In the genomic region with DNA sequence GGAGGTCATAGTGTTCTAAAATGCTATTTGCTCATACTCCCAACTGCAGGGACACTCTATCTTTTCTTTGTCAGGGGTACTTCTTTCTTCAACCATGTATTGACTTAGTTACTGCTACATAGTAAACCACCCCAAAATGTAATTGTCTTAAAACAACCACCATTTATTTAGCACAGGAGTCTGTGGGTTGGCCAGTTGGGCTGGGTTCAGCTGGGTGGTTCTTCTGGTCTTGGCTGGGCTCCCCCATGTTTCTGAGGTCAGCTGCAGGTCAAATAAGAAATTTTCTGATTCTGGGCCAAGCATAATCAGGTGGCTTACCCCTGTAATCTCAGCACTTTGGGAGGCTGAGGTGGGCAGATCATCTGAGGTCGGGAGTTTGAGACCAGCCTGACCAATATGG, we compare ENCODE assay signal across 20 cellular contexts.
DNase-seq lines count a peak whose midpoint lies in the region; ATAC-seq and TF ChIP-seq lines count a peak whose summit lies in the region.
"Had no signal": no experiment of that assay in that cellular context is flagged by ENCODE, and none has a peak within 500 bp of the region (broad histone marks: within the 10 kb centered on the region; RNA-seq: fewer than 3 reads in every experiment).

No MANE protein-coding gene starts in this region.

- H2BK15ac ChIP-seq in mesendoderm (replicated peaks; ENCODE audit: low read depth): no peak overlapping the region

- WGBS in mesendoderm (ENCODE audit: extremely low coverage, insufficient coverage, low lambda C conversion rate): no CpG with 5 or more reads among the region's 1 CpG

- TF ChIP-seq CTCF in GM23338 (conservative IDR thresholded peaks at IDR 0.05; ENCODE audit: low read depth in 2 of 2) (no peak), HEK293 (tag by site-specific recombination; IDR thresholded peaks at IDR 0.05) (no peak), type B pancreatic cell (conservative IDR thresholded peaks at IDR 0.05) (no peak)

- no peak overlapping the region for H2BK120ac ChIP-seq in mesendoderm (ENCODE audit: low read depth, low read length)

- H3K27ac ChIP-seq in GM23338 (ENCODE audit: low read depth) (no peak overlapping the region), HEK293 (ENCODE audit: extremely low read depth, low read depth, low read length) (no peak overlapping the region), mesendoderm (ENCODE audit: low read depth, low read length) (peak overlapping the region; percentile 63), substantia nigra (ENCODE audit: low read depth, low read length, poor library complexity, severe bottlenecking) (no peak overlapping the region)
- H3K27ac ChIP-seq: BLaER1 had no signal

- H3K4me3 ChIP-seq in GM23338 (no peak overlapping the region), HEK293 (ENCODE audit: low read depth, low read length) (no peak overlapping the region), mesendoderm (ENCODE audit: low read length) (no peak overlapping the region)
- H3K4me3 ChIP-seq: BLaER1 had no signal

- POLR2A ChIA-PET in HEK293 (lab: Yijun Ruan, JAX): no interaction called here

- no peak overlapping the region for H3K4ac ChIP-seq in mesendoderm (ENCODE audit: low read depth, low read length)

- no peaks in the 10 kb centered on the region for H4K20me1 ChIP-seq in GM23338 (replicated peaks; ENCODE audit: insufficient read depth)
- H4K20me1 ChIP-seq: BLaER1 had no signal

- no peak overlapping the region for H3K4me3 Mint-ChIP-seq in GM23338
- H3K4me3 Mint-ChIP-seq in type B pancreatic cell: no peak overlapping the region
- H3K4me3 Mint-ChIP-seq: CD14-positive monocyte; CD4-positive, alpha-beta memory T cell; CD4-positive, CD25-positive, alpha-beta regulatory T cell; CD8-positive, alpha-beta memory T cell had no signal

- no peak for ATAC-seq in GM23338

- no peak overlapping the region for H3K9ac ChIP-seq in mesendoderm (ENCODE audit: low read length)
- H3K9ac ChIP-seq: BLaER1 had no signal

- H3K9me3 Mint-ChIP-seq in GM23338 (peaks cover 9% of the 10 kb centered on the region; the same call in 2 of the 3 replicates), type B pancreatic cell (no peaks in the 10 kb centered on the region)

- H3K79me1 ChIP-seq in mesendoderm (ENCODE audit: low read length): no peaks in the 10 kb centered on the region

- H2BK5ac ChIP-seq in mesendoderm (ENCODE audit: low read length): peak overlapping the region; percentile 53

- H2AK5ac ChIP-seq in mesendoderm (ENCODE audit: low read length): no peak overlapping the region

- CTCF ChIA-PET in HEK293 (lab: Yijun Ruan, JAX): no interaction called here

- H3K9me2 ChIP-seq in GM23338 (ENCODE audit: insufficient read depth): no peaks in the 10 kb centered on the region; the same call in 1 of the 2 replicates

- DNase-seq in GM23338 (ENCODE audit: low spot score) (no peak), mesendoderm (no peak), type B pancreatic cell (ENCODE audit: extremely low spot score, unreplicated experiment) (no peak), GM19238 (ENCODE audit: insufficient read length, low spot score) (no peak), substantia nigra (lab: John Stamatoyannopoulos, UW) (no peak), foreskin melanocyte (no peak)
- DNase-seq: 8988T; ACHN; BE2C; C1 segment of cervical spinal cord; CD4-positive, alpha-beta memory T cell; CD4-positive, CD25-positive, alpha-beta regulatory T cell; CD8-positive, alpha-beta memory T cell; COR-L47; DMS 273 treated with DMSO at 0.1 percent for 48 hours; DMS79 treated with DMSO at 0.1 percent for 48 hours; GF-D8 had no signal

- H3K4me1 ChIP-seq in GM23338 (ENCODE audit: insufficient read depth) (no peaks in the 10 kb centered on the region), HEK293 (ENCODE audit: control insufficient read depth, insufficient read depth, low read length) (peaks cover 6% of the 10 kb centered on the region), mesendoderm (ENCODE audit: control insufficient read depth, low read depth, low read length) (no peaks in the 10 kb centered on the region)
- H3K4me1 ChIP-seq: BE2C had no signal

- H3K9me3 ChIP-seq in HEK293 (ENCODE audit: control insufficient read depth, insufficient read depth, low read depth, low read length): no peaks in the 10 kb centered on the region
- H3K9me3 ChIP-seq: BE2C had no signal

- no peak overlapping the region for H3K56ac ChIP-seq in mesendoderm (ENCODE audit: low read length)

- no peak overlapping the region for H2AFZ ChIP-seq in GM23338

- H3K27me3 Mint-ChIP-seq in GM23338 (ENCODE audit: insufficient read depth, low read depth, poor library complexity) (no peaks in the 10 kb centered on the region), type B pancreatic cell (no peaks in the 10 kb centered on the region)
- H3K27me3 Mint-ChIP-seq: CD4-positive, alpha-beta memory T cell; CD4-positive, CD25-positive, alpha-beta regulatory T cell; CD8-positive, alpha-beta memory T cell had no signal

- no peak overlapping the region for H3K18ac ChIP-seq in mesendoderm (ENCODE audit: low read length)

- H3K4me2 ChIP-seq in GM23338: no peak overlapping the region
- no peak overlapping the region for H3K4me2 ChIP-seq in mesendoderm (ENCODE audit: low read length)
- H3K4me2 ChIP-seq: BLaER1 had no signal

- no peak overlapping the region for H3K27ac Mint-ChIP-seq in GM23338
- peak overlapping the region; percentile 38 for H3K27ac Mint-ChIP-seq in type B pancreatic cell
- H3K27ac Mint-ChIP-seq: CD14-positive monocyte; CD4-positive, alpha-beta memory T cell; CD4-positive, CD25-positive, alpha-beta regulatory T cell; CD8-positive, alpha-beta memory T cell had no signal

- H3K36me3 Mint-ChIP-seq in GM23338 (ENCODE audit: low read depth) (peaks cover 8% of the 10 kb centered on the region; the same call in 2 of the 3 replicates), type B pancreatic cell (no peaks in the 10 kb centered on the region)
- H3K36me3 Mint-ChIP-seq: CD14-positive monocyte; CD4-positive, alpha-beta memory T cell; CD4-positive, CD25-positive, alpha-beta regulatory T cell; CD8-positive, alpha-beta memory T cell had no signal

- no peak overlapping the region for H4K8ac ChIP-seq in mesendoderm (ENCODE audit: low read depth, low read length)

- H3F3A ChIP-seq in GM23338 (replicated peaks; ENCODE audit: low read depth): no peaks in the 10 kb centered on the region

- H3K36me3 ChIP-seq in GM23338 (ENCODE audit: insufficient read depth) (no peaks in the 10 kb centered on the region; the same call in 1 of the 2 replicates), HEK293 (ENCODE audit: control insufficient read depth in 2 of 2, insufficient read depth in 1 of 2, low read length in 2 of 2) (no peaks in the 10 kb centered on the region), mesendoderm (ENCODE audit: control insufficient read depth, insufficient read depth, low read length) (no peaks in the 10 kb centered on the region)
- H3K36me3 ChIP-seq: BE2C, BLaER1 had no signal

- H4K5ac ChIP-seq in mesendoderm (ENCODE audit: low read length): no peak overlapping the region

- no peak overlapping the region for H3K23ac ChIP-seq in mesendoderm (ENCODE audit: low read length)

- peaks cover 7% of the 10 kb centered on the region for H3K4me1 Mint-ChIP-seq in GM23338
- H3K4me1 Mint-ChIP-seq in type B pancreatic cell (ENCODE audit: unreplicated experiment): peaks cover 6% of the 10 kb centered on the region
- H3K4me1 Mint-ChIP-seq: CD4-positive, alpha-beta memory T cell; CD4-positive, CD25-positive, alpha-beta regulatory T cell; CD8-positive, alpha-beta memory T cell had no signal

- H3K79me2 ChIP-seq in GM23338 (replicated peaks; ENCODE audit: insufficient read depth) (no peaks in the 10 kb centered on the region), mesendoderm (ENCODE audit: control insufficient read depth, insufficient read depth, low read length) (no peaks in the 10 kb centered on the region)

- H3K27me3 ChIP-seq in GM23338 (ENCODE audit: insufficient read depth) (no peaks in the 10 kb centered on the region), mesendoderm (ENCODE audit: insufficient read depth, low read length, poor library complexity) (no peaks in the 10 kb centered on the region)
- H3K27me3 ChIP-seq: BE2C, BLaER1 had no signal

TF ChIP-seq in GM23338, 12 proteins besides CTCF, POLR2A, EP300 and RAD21 (continues in another document):
- no peak for TF ChIP-seq STAT1 (IDR thresholded peaks at IDR 0.05; ENCODE audit: unreplicated experiment)

TF ChIP-seq in HEK293, 187 proteins besides CTCF, POLR2A, EP300 and RAD21 (continues in another document):
- TF ChIP-seq SETDB1 (IDR thresholded peaks at IDR 0.05; ENCODE audit: insufficient read length, low read length) (peak; percentile 43), ZBTB26 (tag by site-specific recombination; optimal IDR thresholded peaks at IDR 0.05) (no peak), ZNF837 (tag by site-specific recombination; IDR thresholded peaks at IDR 0.05) (no peak), ZNF670 (tag by site-specific recombination; IDR thresholded peaks at IDR 0.05; ENCODE audit: low read depth) (no peak), ZNF362 (tag by site-specific recombination; IDR thresholded peaks at IDR 0.05) (no peak)
